In the genomic region with DNA sequence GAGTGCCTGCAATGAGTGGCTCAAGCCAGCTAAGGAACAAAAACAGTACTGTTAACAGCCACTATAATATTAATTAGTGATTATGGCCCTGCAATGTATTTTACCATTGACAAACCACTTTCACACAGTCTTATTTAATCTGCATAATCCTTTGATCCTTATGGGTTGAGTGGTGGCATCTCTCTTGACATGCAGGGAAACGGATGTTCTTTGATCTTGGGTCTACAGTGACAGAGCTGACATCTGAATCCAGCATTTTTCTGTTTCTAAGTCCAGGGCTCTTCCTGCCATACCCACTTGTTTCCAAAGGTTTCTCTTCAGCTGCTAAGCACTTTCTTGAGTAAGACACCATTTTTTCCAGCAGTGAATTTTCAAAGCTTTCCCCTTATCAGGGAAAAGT, we compare ENCODE assay signal across 29 cellular contexts.
"Had no signal": no experiment of that assay in that cellular context is flagged by ENCODE, and none has a peak within 500 bp of the region (broad histone marks: within the 10 kb centered on the region; RNA-seq: fewer than 3 reads in every experiment).

No MANE protein-coding gene starts in this region.

- H3K27ac ChIP-seq: breast epithelium, epithelial cell of prostate, left lung, lower lobe of right lung, neutrophil, pancreas, prostate gland, tibial nerve had no signal

- H3K4me3 Mint-ChIP-seq: activated CD4-positive, alpha-beta memory T cell treated with anti-CD3 and anti-CD28 coated beads, Interleukin-2, amount 10 ng/mL, durations not matched to agents 7 days and 5 days; activated naive CD8-positive, alpha-beta T cell treated with anti-CD3 and anti-CD28 coated beads, Interleukin-2, amount 50 U/mL, for 24 hours; activated T-cell treated with anti-CD3 and anti-CD28 coated beads, Interleukin-2, amount 50 U/mL, for 24 hours; activated T-helper 17 cell treated with anti-CD3 and anti-CD28 coated beads, Interleukin-2, amount 50 U/mL, for 72 hours; nephron progenitor cell; stimulated activated naive B cell treated with anti-CD40 and anti-IgM and Interleukin-4, amounts not matched to agents 10 μg/mL and 1 μg/mL and 100 μg/mL, for 72 hours had no signal

- H3K27me3 Mint-ChIP-seq: activated naive CD8-positive, alpha-beta T cell treated with anti-CD3 and anti-CD28 coated beads, Interleukin-2, amount 50 U/mL, for 24 hours; activated T-cell treated with anti-CD3 and anti-CD28 coated beads, Interleukin-2, amount 50 U/mL, for 24 hours; stimulated activated naive B cell treated with anti-CD40 and anti-IgM and Interleukin-4, amounts not matched to agents 10 μg/mL and 1 μg/mL and 100 μg/mL, for 72 hours had no signal

- H3K9me3 Mint-ChIP-seq: activated CD4-positive, alpha-beta memory T cell treated with anti-CD3 and anti-CD28 coated beads, Interleukin-2, amount 10 ng/mL, durations not matched to agents 7 days and 5 days; activated naive CD8-positive, alpha-beta T cell treated with anti-CD3 and anti-CD28 coated beads, Interleukin-2, amount 50 U/mL, for 24 hours; activated T-cell treated with anti-CD3 and anti-CD28 coated beads, Interleukin-2, amount 50 U/mL, for 24 hours; activated T-helper 17 cell treated with anti-CD3 and anti-CD28 coated beads, Interleukin-2, amount 50 U/mL, for 72 hours; nephron progenitor cell; stimulated activated naive B cell treated with anti-CD40 and anti-IgM and Interleukin-4, amounts not matched to agents 10 μg/mL and 1 μg/mL and 100 μg/mL, for 72 hours had no signal

- H3K4me1 ChIP-seq: pancreas, prostate gland had no signal

- H3K27me3 ChIP-seq: breast epithelium, left lung, pancreas, sigmoid colon, stomach, tibial nerve had no signal

- H3K36me3 Mint-ChIP-seq: stimulated activated naive B cell treated with anti-CD40 and anti-IgM and Interleukin-4, amounts not matched to agents 10 μg/mL and 1 μg/mL and 100 μg/mL, for 72 hours had no signal

- H3K4me1 Mint-ChIP-seq: activated CD4-positive, alpha-beta memory T cell treated with anti-CD3 and anti-CD28 coated beads, Interleukin-2, amount 10 ng/mL, durations not matched to agents 7 days and 5 days; activated naive CD8-positive, alpha-beta T cell treated with anti-CD3 and anti-CD28 coated beads, Interleukin-2, amount 50 U/mL, for 24 hours; activated T-helper 17 cell treated with anti-CD3 and anti-CD28 coated beads, Interleukin-2, amount 50 U/mL, for 72 hours; stimulated activated naive B cell treated with anti-CD40 and anti-IgM and Interleukin-4, amounts not matched to agents 10 μg/mL and 1 μg/mL and 100 μg/mL, for 72 hours had no signal

- DNase-seq: activated CD4-positive, alpha-beta memory T cell treated with anti-CD3 and anti-CD28 coated beads, Interleukin-2, amount 10 ng/mL, durations not matched to agents 7 days and 5 days; activated CD4-positive, alpha-beta T cell treated with anti-CD3 and anti-CD28 coated beads for 4 hours; activated CD4-positive, CD25-positive, alpha-beta regulatory T cell; activated CD8-positive, alpha-beta memory T cell treated with anti-CD3 and anti-CD28 coated beads, Interleukin-2, amount 50 U/mL, for 48 hours; activated gamma-delta T cell treated with Interleukin-2 at 50 U/mL for 16 hours; activated naive CD4-positive, alpha-beta T cell treated with anti-CD3 and anti-CD28 coated beads, Interleukin-2, amount 50 U/mL, for 16 hours; activated naive CD8-positive, alpha-beta T cell treated with anti-CD3 and anti-CD28 coated beads, Interleukin-2, amount 50 U/mL, for 24 hours; activated T-cell treated with anti-CD3 and anti-CD28 coated beads, Interleukin-2, amount 50 U/mL, for 24 hours; amygdala; effector CD8-positive, alpha-beta T cell; glutamatergic neuron; left lung; lower lobe of right lung; mesenchymal stem cell; mucosa of descending colon; nephron progenitor cell; retina; sigmoid colon; stimulated activated CD4-positive, alpha-beta T cell treated with anti-CD3 and anti-CD28 coated beads, Interleukin-15, amount 100 ng/mL, for 24 hours; stimulated activated CD4-positive, alpha-beta T cell treated with anti-CD3 and anti-CD28 coated beads, Interleukin-2, amount 100 ng/mL, for 24 hours; stimulated activated naive B cell treated with anti-CD40 and anti-IgM and Interleukin-4, amounts not matched to agents 10 μg/mL and 1 μg/mL and 100 μg/mL, for 72 hours; stomach had no signal

- H3K4me3 ChIP-seq: breast epithelium, left lung, lower lobe of right lung, mucosa of descending colon, pancreas, prostate gland, sigmoid colon, stomach, tibial nerve had no signal

- ATAC-seq: activated naive CD8-positive, alpha-beta T cell treated with anti-CD3 and anti-CD28 coated beads, Interleukin-2, amount 50 U/mL, for 24 hours; activated T-helper 17 cell treated with anti-CD3 and anti-CD28 coated beads, Interleukin-2, amount 50 U/mL, for 72 hours; left lung; lower lobe of right lung; mucosa of descending colon; pancreas; stimulated activated naive B cell treated with anti-CD40 and anti-IgM and Interleukin-4, amounts not matched to agents 10 μg/mL and 1 μg/mL and 100 μg/mL, for 72 hours had no signal

- H3K36me3 ChIP-seq: breast epithelium, left lung, lower lobe of right lung, neutrophil, pancreas, prostate gland, sigmoid colon, stomach, tibial nerve had no signal

- H3K27ac Mint-ChIP-seq: activated CD4-positive, alpha-beta memory T cell treated with anti-CD3 and anti-CD28 coated beads, Interleukin-2, amount 10 ng/mL, durations not matched to agents 7 days and 5 days; activated naive CD8-positive, alpha-beta T cell treated with anti-CD3 and anti-CD28 coated beads, Interleukin-2, amount 50 U/mL, for 24 hours; activated T-cell treated with anti-CD3 and anti-CD28 coated beads, Interleukin-2, amount 50 U/mL, for 24 hours; activated T-helper 17 cell treated with anti-CD3 and anti-CD28 coated beads, Interleukin-2, amount 50 U/mL, for 72 hours; nephron progenitor cell; stimulated activated naive B cell treated with anti-CD40 and anti-IgM and Interleukin-4, amounts not matched to agents 10 μg/mL and 1 μg/mL and 100 μg/mL, for 72 hours had no signal

- H3K9me3 ChIP-seq: breast epithelium, left lung, lower lobe of right lung, mucosa of descending colon, neutrophil, pancreas, prostate gland, sigmoid colon, stomach, tibial nerve had no signal
